Comparison of ENCODE assay signal across 15 cellular contexts in genomic region chr9:11135856-11136255, GRCh38.
A peak's percentile ranks its signal among the peaks of the same experiment; 100 is the strongest.
DNase-seq lines count a peak whose midpoint lies in the region; ATAC-seq, FAIRE-seq and TF ChIP-seq lines count a peak whose summit lies in the region.
"Had no signal": no experiment of that assay in that cellular context is flagged by ENCODE, and none has a peak within 500 bp of the region (broad histone marks: within the 10 kb centered on the region; RNA-seq: fewer than 3 reads in every experiment).

No MANE protein-coding gene starts in this region.

- POLR2A ChIA-PET in H1 (lab: Charles Lee; ENCODE audit: partially characterized antibody): no interaction called here

- CTCF ChIA-PET in H1 (lab: Charles Lee; ENCODE audit: partially characterized antibody): no interaction called here

- no peak for TF ChIP-seq RAD21 in H1 (IDR thresholded peaks at IDR 0.05 in 1 of 2, conservative IDR thresholded peaks at IDR 0.05 in 1 of 2; ENCODE audit: low read depth in 2 of 2, low read length in 2 of 2)

- WGBS in H1 (ENCODE audit: extremely low coverage in 1 of 2, insufficient coverage in 1 of 2, insufficient read length in 1 of 2, insufficient replicate concordance in 2 of 2, low coverage in 1 of 2, low lambda C conversion rate in 2 of 2, missing lambda C conversion rate in 1 of 2), 2 experiments: 86% methylated on average over 3 of the region's 3 CpGs; no CpG with 5 or more reads in 1 of the 2 experiments
- WGBS in mesodermal cell (ENCODE audit: insufficient coverage in 2 of 2), 2 experiments: 63 to 67% methylated on average over 1 to 2 of the region's 3 CpGs

- no peak overlapping the region for H4K8ac ChIP-seq in H1 (ENCODE audit: extremely low read depth, insufficient read depth, low read length)

- no peak overlapping the region for H3K4ac ChIP-seq in H1 (replicated peaks; ENCODE audit: insufficient read length, low read depth, low read length)

- no peak for FAIRE-seq in H1 (lab: Jason Lieb, UNC)
- FAIRE-seq: GM12878, GM19239 had no signal

- no peak overlapping the region for H3K4me2 ChIP-seq in H1 (ENCODE audit: insufficient read depth in 1 of 2, low read depth in 2 of 2, low read length in 2 of 2)
- H3K4me2 ChIP-seq: BLaER1 treated with 17β-estradiol and CSF1 and Interleukin-3, amounts not matched to agents 10 nM and 100 nM had no signal

- H3K23me2 ChIP-seq in H1 (ENCODE audit: low read depth, low read length): no peaks in the 10 kb centered on the region

- peaks cover 8% of the 10 kb centered on the region for H3K4me1 ChIP-seq in cardiac muscle cell (ENCODE audit: low read depth)
- no peaks in the 10 kb centered on the region for H3K4me1 ChIP-seq in H1 (replicated peaks in 1 of 4; ENCODE audit: control insufficient read depth in 3 of 4, insufficient read depth in 4 of 4, low read length in 3 of 4)
- no peaks in the 10 kb centered on the region for H3K4me1 ChIP-seq in mesodermal cell (ENCODE audit: control insufficient read depth, insufficient read depth, low read length, poor library complexity, severe bottlenecking)
- no peaks in the 10 kb centered on the region for H3K4me1 ChIP-seq in BE2C
- H3K4me1 ChIP-seq: BLaER1 treated with 17β-estradiol and CSF1 and Interleukin-3, amounts not matched to agents 10 nM and 100 nM; HAP-1 had no signal

- no peak overlapping the region for H3K56ac ChIP-seq in H1 (replicated peaks; ENCODE audit: insufficient read length, low read depth, low read length)

- ATAC-seq in left ventricle myocardium superior (no peak), HG03565 (IDR thresholded peaks at IDR 0.05; ENCODE audit: unreplicated experiment) (no peak)
- ATAC-seq: CD8-positive, alpha-beta T cell; GM12878 had no signal

- no peaks in the 10 kb centered on the region for H3K79me2 ChIP-seq in H1 (ENCODE audit: control insufficient read depth in 1 of 2, insufficient read depth in 2 of 2, low read length in 2 of 2)

- H2BK5ac ChIP-seq in H1 (ENCODE audit: low read depth, low read length): no peak overlapping the region

- H3K27me3 ChIP-seq in cardiac muscle cell (no peaks in the 10 kb centered on the region), H1 (replicated peaks in 1 of 4; ENCODE audit: control insufficient read depth in 3 of 4, extremely low read depth in 1 of 4, insufficient read depth in 3 of 4, low read length in 3 of 4) (no peaks in the 10 kb centered on the region), BE2C (no peaks in the 10 kb centered on the region)
- H3K27me3 ChIP-seq: BLaER1 treated with 17β-estradiol and CSF1 and Interleukin-3, amounts not matched to agents 10 nM and 100 nM had no signal

- no peak overlapping the region for H3K14ac ChIP-seq in H1 (ENCODE audit: insufficient read length)

- peak overlapping the region; percentile 78 for H2AFZ ChIP-seq in H1 (ENCODE audit: low read length)

- H4K20me1 ChIP-seq in H1 (replicated peaks in 1 of 2; ENCODE audit: control insufficient read depth in 1 of 2, insufficient read depth in 2 of 2, low read length in 2 of 2): no peaks in the 10 kb centered on the region
- H4K20me1 ChIP-seq: BLaER1 treated with 17β-estradiol and CSF1 and Interleukin-3, amounts not matched to agents 10 nM and 100 nM had no signal

- H3K4me3 ChIP-seq in cardiac muscle cell: no peak overlapping the region
- no peak overlapping the region for H3K4me3 ChIP-seq in H1 (ENCODE audit: extremely low read depth in 1 of 4, insufficient read depth in 2 of 4, low read depth in 3 of 4, low read length in 4 of 4)
- no peak overlapping the region for H3K4me3 ChIP-seq in mesodermal cell (ENCODE audit: extremely low read depth, insufficient read depth, low read length, poor library complexity, severe bottlenecking)
- H3K4me3 ChIP-seq in BE2C (ENCODE audit: low read depth, low read length): no peak overlapping the region
- H3K4me3 ChIP-seq: BLaER1 treated with 17β-estradiol and CSF1 and Interleukin-3, amounts not matched to agents 10 nM and 100 nM; GM12878; HAP-1 had no signal

- H4K91ac ChIP-seq in H1 (replicated peaks; ENCODE audit: insufficient read length, low read length): no peak overlapping the region

- no peaks in the 10 kb centered on the region for H3K9me3 ChIP-seq in cardiac muscle cell (ENCODE audit: low read depth)
- H3K9me3 ChIP-seq in H1 (ENCODE audit: insufficient read depth in 2 of 2, low read depth in 1 of 2, low read length in 1 of 2): no peaks in the 10 kb centered on the region
- no peaks in the 10 kb centered on the region for H3K9me3 ChIP-seq in mesodermal cell (ENCODE audit: control insufficient read depth, low read length)
- no peaks in the 10 kb centered on the region for H3K9me3 ChIP-seq in BE2C
- H3K9me3 ChIP-seq: BLaER1 treated with 17β-estradiol and CSF1 and Interleukin-3, amounts not matched to agents 10 nM and 100 nM; HAP-1 had no signal

- DNase-seq in cardiac muscle cell (ENCODE audit: low read depth in 1 of 2, low spot score in 1 of 2) (peak in 1 of 2 donors; percentile 53), left ventricle myocardium superior (no peak), H1 (ENCODE audit: low read depth in 1 of 2, low spot score in 2 of 2) (no peak), NCI-H187 (lab: John Stamatoyannopoulos, UW) (no peak), BE2C (no peak)
- DNase-seq: 8988T; Calu3; CD8-positive, alpha-beta T cell; DMS79 treated with DMSO at 0.1 percent for 48 hours had no signal

- H3K9ac ChIP-seq in H1 (replicated peaks in 1 of 4; ENCODE audit: extremely low read depth in 1 of 4, low read depth in 3 of 4, low read length in 3 of 4): no peak overlapping the region
- H3K9ac ChIP-seq: BLaER1 treated with 17β-estradiol and CSF1 and Interleukin-3, amounts not matched to agents 10 nM and 100 nM had no signal

- H2BK12ac ChIP-seq in H1 (ENCODE audit: low read depth, low read length): no peak overlapping the region

- H2AK5ac ChIP-seq in H1 (ENCODE audit: low read depth, low read length): no peak overlapping the region

- TF ChIP-seq CTCF in cardiac muscle cell (IDR thresholded peaks at IDR 0.05; ENCODE audit: low read depth, low read length): no peak
- no peak for TF ChIP-seq CTCF in H1 (IDR thresholded peaks at IDR 0.05; ENCODE audit: control extremely low read depth in 1 of 3, insufficient read depth in 1 of 3, low read depth in 1 of 3, low read length in 3 of 3)
- TF ChIP-seq CTCF in BE2C (IDR thresholded peaks at IDR 0.05; ENCODE audit: low read depth, low read length): no peak

- H2BK120ac ChIP-seq in H1 (replicated peaks; ENCODE audit: low read depth, low read length): no peak overlapping the region

- intact Hi-C loops in left ventricle myocardium superior (cut with micrococcal nuclease): no loop called here

- H3K36me3 ChIP-seq in cardiac muscle cell (no peaks in the 10 kb centered on the region), H1 (ENCODE audit: control insufficient read depth in 2 of 4, insufficient read depth in 4 of 4, low read length in 3 of 4) (no peaks in the 10 kb centered on the region), mesodermal cell (ENCODE audit: control insufficient read depth, insufficient read depth, low read length) (no peaks in the 10 kb centered on the region), BE2C (no peaks in the 10 kb centered on the region)
- H3K36me3 ChIP-seq: BLaER1 treated with 17β-estradiol and CSF1 and Interleukin-3, amounts not matched to agents 10 nM and 100 nM; HAP-1 had no signal

- no peaks in the 10 kb centered on the region for H3K79me1 ChIP-seq in H1 (ENCODE audit: low read depth, low read length)

- no peak for TF ChIP-seq EP300 in H1 (IDR thresholded peaks at IDR 0.05; ENCODE audit: borderline replicate concordance in 1 of 2, low read depth in 2 of 2, low read length in 2 of 2)

- H3K18ac ChIP-seq in H1 (ENCODE audit: extremely low read depth, low read length): no peak overlapping the region

- H2BK15ac ChIP-seq in H1 (ENCODE audit: low read length): no peak overlapping the region

- no peak overlapping the region for H3K23ac ChIP-seq in H1 (ENCODE audit: insufficient read length)

- H4K5ac ChIP-seq in H1 (ENCODE audit: insufficient read length, low read depth, low read length): no peak overlapping the region

- TF ChIP-seq POLR2A in H1 (IDR thresholded peaks at IDR 0.05; ENCODE audit: control extremely low read depth in 1 of 2, low read depth in 2 of 2, low read length in 2 of 2): no peak

- peak overlapping the region; percentile 58 for H3K27ac ChIP-seq in cardiac muscle cell
- no peak overlapping the region for H3K27ac ChIP-seq in H1 (ENCODE audit: low read depth, low read length)
- H3K27ac ChIP-seq in mesodermal cell (ENCODE audit: low read depth, low read length, severe bottlenecking): peak overlapping the region; percentile 80
- H3K27ac ChIP-seq: BLaER1 treated with 17β-estradiol and CSF1 and Interleukin-3, amounts not matched to agents 10 nM and 100 nM had no signal

- H2BK20ac ChIP-seq in H1 (ENCODE audit: low read length): no peak overlapping the region

TF ChIP-seq in H1, 55 proteins besides CTCF, POLR2A, EP300 and RAD21:
- TF ChIP-seq CBX5 (IDR thresholded peaks at IDR 0.05; ENCODE audit: low read depth, low read length) (no peak), TEAD4 (IDR thresholded peaks at IDR 0.05; ENCODE audit: low read depth, low read length) (no peak), JUN (IDR thresholded peaks at IDR 0.05; ENCODE audit: low read depth, low read length) (no peak), TAF7 (optimal IDR thresholded peaks at IDR 0.05; ENCODE audit: borderline replicate concordance, low read depth, low read length) (no peak), CBX8 (IDR thresholded peaks at IDR 0.05; ENCODE audit: borderline replicate concordance, low read depth, low read length) (no peak), SP1 (IDR thresholded peaks at IDR 0.05; ENCODE audit: low read depth, low read length) (no peak), HDAC2 (IDR thresholded peaks at IDR 0.05; ENCODE audit: borderline replicate concordance in 1 of 2, low read depth in 2 of 2, low read length in 2 of 2) (no peak), POU5F1 (IDR thresholded peaks at IDR 0.05; ENCODE audit: low read depth, low read length) (no peak), SIN3A (conservative IDR thresholded peaks at IDR 0.05 in 1 of 2, IDR thresholded peaks at IDR 0.05 in 1 of 2; ENCODE audit: low read depth in 1 of 2, low read length in 2 of 2) (no peak), ASH2L (IDR thresholded peaks at IDR 0.05; ENCODE audit: low read length) (no peak), MAX (IDR thresholded peaks at IDR 0.05) (no peak), CREB1 (IDR thresholded peaks at IDR 0.05) (no peak), EZH2 (IDR thresholded peaks at IDR 0.05; ENCODE audit: low read depth, low read length, severe bottlenecking) (no peak)
